In the genomic region with DNA sequence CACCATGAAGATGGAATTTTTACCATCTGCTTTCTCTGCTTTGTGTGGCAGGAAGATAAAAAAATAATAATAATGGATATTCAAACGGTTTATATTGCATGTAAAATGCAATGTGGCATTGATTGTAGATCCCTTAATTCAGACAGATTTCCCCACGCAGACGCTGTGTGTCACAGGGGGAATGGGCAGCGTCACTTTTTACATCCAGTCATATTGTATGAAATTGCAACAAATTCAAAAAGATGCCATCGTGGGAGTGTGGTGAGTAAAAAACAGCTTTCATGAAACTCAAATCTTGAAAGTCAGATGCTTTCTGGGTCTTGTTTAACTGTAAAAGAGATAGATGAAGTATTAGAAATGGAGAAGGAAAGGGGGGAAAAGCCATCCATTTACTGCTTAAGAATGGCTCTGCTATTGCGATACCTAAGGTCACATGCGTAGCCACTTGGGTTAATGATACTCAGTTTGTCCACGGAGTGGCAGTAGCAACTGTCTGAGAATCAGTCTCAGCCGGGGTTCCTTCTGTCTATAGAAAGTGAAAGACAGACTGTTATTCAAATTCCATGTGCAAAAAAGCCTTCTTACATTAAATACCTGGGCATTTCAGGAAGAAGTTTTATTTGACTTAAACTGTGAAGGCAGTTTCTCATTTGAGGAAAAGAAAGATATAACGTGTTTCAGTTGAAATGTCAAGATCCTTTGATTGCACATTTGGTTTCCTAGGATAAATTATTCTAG, we compare ENCODE assay signal across 8 cellular contexts. TPM values are rescaled to one million over a fixed set of nuclear protein-coding genes. Genes with fewer than 3 reads are reported as not detected.
DNase-seq lines count a peak whose midpoint lies in the region; ATAC-seq and TF ChIP-seq lines count a peak whose summit lies in the region.

No MANE protein-coding gene starts in this region.

- intact Hi-C loops in adrenal gland (cut with DNase I) (loop anchor here (5.0 to 10.0 kb wide), 2 partner anchors 177 to 615 kb away; no protein-coding TSS in a partner anchor), left ventricle myocardium inferior (cut with micrococcal nuclease) (loop anchor here (5.0 to 10.0 kb wide), 2 partner anchors 182 to 615 kb away; no protein-coding TSS in a partner anchor)

- no peak for TF ChIP-seq EP300 in Ishikawa (IDR thresholded peaks at IDR 0.05; ENCODE audit: borderline replicate concordance)

- peak; percentile 73 for DNase-seq in GM04504 (ENCODE audit: low read depth)
- peak; percentile 71 to 84 for DNase-seq in SJCRH30
- DNase-seq in adrenal gland = peak; percentile 74 to 90 (median 80)
- no peak for DNase-seq in left ventricle myocardium inferior
- DNase-seq in NCI-H1436 (lab: John Stamatoyannopoulos, UW) = no peak

- peak; percentile 51 to 92 (median 82) for TF ChIP-seq CTCF in adrenal gland (IDR thresholded peaks at IDR 0.05)
- peak; percentile 86 for TF ChIP-seq CTCF in left ventricle myocardium inferior (IDR thresholded peaks at IDR 0.05; ENCODE audit: borderline replicate concordance)

- no peak for TF ChIP-seq POLR2A in adrenal gland (IDR thresholded peaks at IDR 0.05)

- H3K27ac ChIP-seq in SJCRH30 (peak overlapping the region; percentile 44), adrenal gland (peak overlapping the region in 3 of 5 donors; percentile 2 to 66 (median 47)), left ventricle myocardium inferior (replicated peaks) (peak overlapping the region; percentile 36), rectal smooth muscle tissue (ENCODE audit: low read depth, low read length) (peak overlapping the region; percentile 6)

- H3K4me3 ChIP-seq in SJCRH30 = peak overlapping the region; percentile 36
- peak overlapping the region in 2 of 4 donors; percentile 4 to 39 for H3K4me3 ChIP-seq in adrenal gland
- peak overlapping the region; percentile 49 for H3K4me3 ChIP-seq in left ventricle myocardium inferior
- H3K4me3 ChIP-seq in rectal smooth muscle tissue (ENCODE audit: low read length) = peak overlapping the region; percentile 31

- TF ChIP-seq RAD21 in Ishikawa (IDR thresholded peaks at IDR 0.05; ENCODE audit: low read depth) = peak; percentile 87

- peak; percentile 90 for ATAC-seq in GM21717 (IDR thresholded peaks at IDR 0.05; ENCODE audit: unreplicated experiment)

- WGBS in adrenal gland, 4 donors = 34 to 36% (median 34%) methylated on average over 10 of the region's 10 CpGs

- H3K9me3 ChIP-seq in SJCRH30 (replicated peaks) (no peaks in the 10 kb centered on the region), adrenal gland (replicated peaks in 1 of 3) (no peaks in the 10 kb centered on the region), left ventricle myocardium inferior (replicated peaks) (no peaks in the 10 kb centered on the region)

- H3K4me1 ChIP-seq in SJCRH30 = peaks cover 42% of the 10 kb centered on the region
- peaks cover 20 to 32% of the 10 kb centered on the region in 2 donors for H3K4me1 ChIP-seq in adrenal gland (replicated peaks in 1 of 2)
- peaks cover 29% of the 10 kb centered on the region for H3K4me1 ChIP-seq in left ventricle myocardium inferior
- peaks cover 21% of the 10 kb centered on the region for H3K4me1 ChIP-seq in rectal smooth muscle tissue (ENCODE audit: control insufficient read depth, insufficient read depth, low read length)

- H3K36me3 ChIP-seq in SJCRH30 (no peaks in the 10 kb centered on the region), adrenal gland (replicated peaks in 1 of 2) (no peaks in the 10 kb centered on the region), left ventricle myocardium inferior (no peaks in the 10 kb centered on the region), rectal smooth muscle tissue (ENCODE audit: control insufficient read depth, insufficient read depth, low read length) (no peaks in the 10 kb centered on the region)

- H3K9ac ChIP-seq in rectal smooth muscle tissue (ENCODE audit: low read length) = no peak overlapping the region

- H3K27me3 ChIP-seq in SJCRH30 (no peaks in the 10 kb centered on the region), adrenal gland (no peaks in the 10 kb centered on the region), left ventricle myocardium inferior (ENCODE audit: low read depth) (no peaks in the 10 kb centered on the region), rectal smooth muscle tissue (ENCODE audit: control insufficient read depth, insufficient read depth, low read length) (no peaks in the 10 kb centered on the region)

TF ChIP-seq in Ishikawa, 13 proteins besides CTCF, POLR2A, EP300 and RAD21:
- TF ChIP-seq USF1 (IDR thresholded peaks at IDR 0.05) (peak; percentile 63), CEBPB (IDR thresholded peaks at IDR 0.05) (peak; percentile 43; the same call in 1 of the 2 replicates), TAF1 (IDR thresholded peaks at IDR 0.05; ENCODE audit: low read depth) (no peak), FOXM1 (IDR thresholded peaks at IDR 0.05; ENCODE audit: borderline replicate concordance, low read depth) (no peak)

RNA-seq across cellular contexts. Expression of gene BTD, which starts 28.5 kb away (rescaled TPM):
- total RNA-seq in SJCRH30 (2014; rRNA removed; shearing (Covaris generic)) = 6.6 and 8.0 TPM in 2 replicates
- total RNA-seq in adrenal gland (100 to 1,000 TPM in 2 of 8 donors, 10 to 100 TPM in 6; 28.0 to 148 (median 67.2) TPM), left ventricle myocardium inferior (9.2 TPM)
- 10 to 100 TPM in 2 of 3 donors, 1 to 10 TPM in 1; 9.9 to 27.0 (median 26.1) TPM for polyA plus RNA-seq in adrenal gland

RNA-seq across cellular contexts. Expression of gene HACL1, which starts 28.7 kb away (rescaled TPM):
- 23.0 and 25.0 TPM in 2 replicates for total RNA-seq in SJCRH30 (2014; rRNA removed; shearing (Covaris generic))
- 10 to 100 TPM; 12.3 to 41.7 (median 25.7) TPM for total RNA-seq in adrenal gland
- 10 to 100 TPM; 12.8 to 25.0 (median 15.5) TPM for polyA plus RNA-seq in adrenal gland
- 14.9 TPM for total RNA-seq in left ventricle myocardium inferior

Comparison
In these comparisons a context has a peak if more than half of its experiments do, and no peak if none do; other contexts are left out.
1. DNase-seq: peak in GM04504 (single experiment), SJCRH30 (2 of 2) and adrenal gland (7 of 7); none in left ventricle myocardium inferior (single experiment) and NCI-H1436 (single experiment).
2. Peak in every context shown above with its lines, with median percentiles within 50 percentile points of each other: H3K27ac ChIP-seq.